ENCODE assay signal across 1 cellular context in the genomic region with DNA sequence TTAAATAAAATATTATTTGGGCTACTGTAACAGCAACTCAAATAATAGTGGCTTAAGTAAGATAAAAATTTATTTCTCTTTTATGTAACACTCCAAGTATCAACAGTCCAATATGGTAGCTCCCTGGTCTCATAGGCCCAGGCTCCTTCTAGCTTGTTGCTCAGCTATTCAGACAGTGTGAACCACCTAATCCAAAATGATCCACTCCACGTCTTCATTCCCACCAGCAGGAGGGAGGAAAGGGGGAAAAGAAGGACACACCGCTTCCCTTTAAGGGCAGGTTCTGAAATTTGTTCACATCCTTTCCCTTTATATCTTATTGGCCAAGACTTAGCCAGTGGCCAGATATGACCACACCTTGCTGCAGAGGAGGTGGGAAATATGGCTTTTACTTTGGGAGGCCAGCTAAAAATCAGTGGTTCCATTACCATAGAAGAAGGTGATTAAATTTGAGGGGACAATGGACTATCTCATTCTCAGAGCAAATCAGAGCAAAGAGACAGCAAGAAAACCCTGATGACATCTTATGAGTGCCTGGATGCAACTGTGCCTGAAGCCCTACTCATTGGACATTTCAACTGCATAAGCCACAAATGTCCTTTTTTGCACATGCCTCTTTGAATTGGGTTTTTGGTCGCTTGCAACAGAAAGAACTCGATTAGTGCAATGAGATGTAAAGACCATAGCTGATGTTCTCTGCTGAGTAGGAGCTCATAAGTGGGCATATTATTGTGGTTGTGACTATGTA.
TF ChIP-seq lines count a peak whose summit lies in the region.

No MANE protein-coding gene starts in this region.

TF ChIP-seq in HepG2, 621 proteins besides CTCF, POLR2A, EP300 and RAD21 (continued from another document):
- TF ChIP-seq, protein P1, sequence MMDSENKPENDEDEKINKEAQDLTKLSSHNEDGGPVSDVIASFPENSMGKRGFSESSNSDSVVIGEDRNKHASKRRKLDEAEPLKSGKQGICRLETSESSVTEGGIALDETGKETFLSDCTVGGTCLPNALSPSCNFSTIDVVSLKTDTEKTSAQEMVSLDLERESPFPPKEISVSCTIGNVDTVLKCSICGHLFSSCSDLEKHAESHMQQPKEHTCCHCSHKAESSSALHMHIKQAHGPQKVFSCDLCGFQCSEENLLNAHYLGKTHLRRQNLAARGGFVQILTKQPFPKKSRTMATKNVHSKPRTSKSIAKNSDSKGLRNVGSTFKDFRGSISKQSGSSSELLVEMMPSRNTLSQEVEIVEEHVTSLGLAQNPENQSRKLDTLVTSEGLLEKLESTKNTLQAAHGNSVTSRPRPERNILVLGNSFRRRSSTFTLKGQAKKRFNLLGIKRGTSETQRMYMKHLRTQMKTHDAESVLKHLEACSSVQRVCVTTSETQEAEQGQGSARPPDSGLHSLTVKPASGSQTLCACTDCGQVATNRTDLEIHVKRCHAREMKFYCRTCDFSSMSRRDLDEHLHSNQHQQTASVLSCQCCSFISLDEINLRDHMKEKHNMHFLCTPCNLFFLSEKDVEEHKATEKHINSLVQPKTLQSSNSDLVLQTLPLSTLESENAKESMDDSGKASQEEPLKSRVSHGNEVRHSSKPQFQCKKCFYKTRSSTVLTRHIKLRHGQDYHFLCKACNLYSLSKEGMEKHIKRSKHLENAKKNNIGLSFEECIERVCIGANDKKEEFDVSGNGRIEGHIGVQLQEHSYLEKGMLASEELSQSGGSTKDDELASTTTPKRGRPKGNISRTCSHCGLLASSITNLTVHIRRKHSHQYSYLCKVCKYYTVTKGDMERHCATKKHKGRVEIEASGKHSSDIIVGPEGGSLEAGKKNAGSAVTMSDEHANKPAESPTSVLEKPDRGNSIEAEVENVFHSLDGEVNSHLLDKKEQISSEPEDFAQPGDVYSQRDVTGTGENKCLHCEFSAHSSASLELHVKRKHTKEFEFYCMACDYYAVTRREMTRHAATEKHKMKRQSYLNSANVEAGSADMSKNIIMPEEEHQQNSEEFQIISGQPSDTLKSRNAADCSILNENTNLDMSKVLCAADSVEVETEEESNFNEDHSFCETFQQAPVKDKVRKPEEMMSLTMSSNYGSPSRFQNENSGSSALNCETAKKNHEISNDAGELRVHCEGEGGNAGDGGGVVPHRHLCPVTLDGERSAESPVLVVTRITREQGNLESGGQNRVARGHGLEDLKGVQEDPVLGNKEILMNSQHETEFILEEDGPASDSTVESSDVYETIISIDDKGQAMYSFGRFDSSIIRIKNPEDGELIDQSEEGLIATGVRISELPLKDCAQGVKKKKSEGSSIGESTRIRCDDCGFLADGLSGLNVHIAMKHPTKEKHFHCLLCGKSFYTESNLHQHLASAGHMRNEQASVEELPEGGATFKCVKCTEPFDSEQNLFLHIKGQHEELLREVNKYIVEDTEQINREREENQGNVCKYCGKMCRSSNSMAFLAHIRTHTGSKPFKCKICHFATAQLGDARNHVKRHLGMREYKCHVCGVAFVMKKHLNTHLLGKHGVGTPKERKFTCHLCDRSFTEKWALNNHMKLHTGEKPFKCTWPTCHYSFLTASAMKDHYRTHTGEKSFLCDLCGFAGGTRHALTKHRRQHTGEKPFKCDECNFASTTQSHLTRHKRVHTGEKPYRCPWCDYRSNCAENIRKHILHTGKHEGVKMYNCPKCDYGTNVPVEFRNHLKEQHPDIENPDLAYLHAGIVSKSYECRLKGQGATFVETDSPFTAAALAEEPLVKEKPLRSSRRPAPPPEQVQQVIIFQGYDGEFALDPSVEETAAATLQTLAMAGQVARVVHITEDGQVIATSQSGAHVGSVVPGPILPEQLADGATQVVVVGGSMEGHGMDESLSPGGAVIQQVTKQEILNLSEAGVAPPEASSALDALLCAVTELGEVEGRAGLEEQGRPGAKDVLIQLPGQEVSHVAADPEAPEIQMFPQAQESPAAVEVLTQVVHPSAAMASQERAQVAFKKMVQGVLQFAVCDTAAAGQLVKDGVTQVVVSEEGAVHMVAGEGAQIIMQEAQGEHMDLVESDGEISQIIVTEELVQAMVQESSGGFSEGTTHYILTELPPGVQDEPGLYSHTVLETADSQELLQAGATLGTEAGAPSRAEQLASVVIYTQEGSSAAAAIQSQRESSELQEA (CRISPR knock-in tag; IDR thresholded peaks at IDR 0.05; ENCODE audit: not compliant biosample characterization): no peak
- TF ChIP-seq MATR3 (CRISPR knock-in tag; IDR thresholded peaks at IDR 0.05): no peak
